16 cellular contexts compared by ENCODE assay signal in the genomic region with DNA sequence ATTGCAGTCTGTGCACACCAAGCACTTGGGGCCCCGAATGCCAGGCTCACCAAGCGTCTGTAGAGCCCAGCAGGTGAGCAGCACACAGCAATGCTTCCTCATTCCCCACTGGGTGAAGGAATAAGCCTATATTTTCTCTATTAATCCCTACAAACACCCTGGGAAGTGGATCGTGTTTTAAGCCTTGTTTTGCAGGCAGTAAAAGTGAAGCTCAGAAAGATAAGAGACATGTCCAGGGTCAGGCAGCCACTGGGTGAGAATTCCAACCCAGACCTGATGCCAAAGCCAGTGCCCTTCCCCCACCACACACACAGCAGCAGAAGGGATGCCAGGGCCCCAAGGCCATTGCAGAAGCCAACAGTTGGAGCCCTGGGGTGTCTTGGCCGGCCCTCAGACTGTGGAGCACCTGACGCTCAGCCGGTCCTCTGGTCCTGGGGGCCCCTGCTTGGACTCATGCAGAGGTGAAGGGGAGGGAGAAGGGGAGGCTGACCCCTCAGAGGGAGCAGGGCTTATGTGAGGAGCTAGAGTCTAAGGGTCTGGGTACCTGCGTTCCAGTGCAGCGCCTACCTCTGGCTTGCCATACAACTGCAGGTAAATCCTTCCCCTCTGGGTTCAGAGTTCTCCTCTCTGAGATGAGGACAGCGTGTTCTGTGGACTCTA. TPM values are rescaled to one million over a fixed set of nuclear protein-coding genes. Genes with fewer than 3 reads are reported as not detected.
DNase-seq lines count a peak whose midpoint lies in the region; ATAC-seq and TF ChIP-seq lines count a peak whose summit lies in the region.
"Had no signal": no experiment of that assay in that cellular context is flagged by ENCODE, and none has a peak within 500 bp of the region (broad histone marks: within the 10 kb centered on the region; RNA-seq: fewer than 3 reads in every experiment).

No MANE protein-coding gene starts in this region.

- DNase-seq in DMS53 (lab: John Stamatoyannopoulos, UW) = peak; percentile 15
- DNase-seq in DMS53 treated with DMSO at 0.1 percent for 48 hours (lab: John Stamatoyannopoulos, UW; ENCODE audit: unreplicated experiment) = no peak
- DNase-seq in breast epithelium (ENCODE audit: low spot score in 2 of 2) = no peak
- DNase-seq in iPS-NIHi11 (ENCODE audit: low spot score) = peak; percentile 67
- no peak for DNase-seq in tibial artery
- no peak for DNase-seq in NAMALWA (ENCODE audit: low spot score)
- no peak for DNase-seq in activated CD4-positive, CD25-positive, alpha-beta regulatory T cell (lab: John Stamatoyannopoulos, UW)
- DNase-seq: DMS153; immature natural killer cell; naive thymus-derived CD8-positive, alpha-beta T cell; NCI-H146; NK-92 treated with Interleukin-12 subunit alpha and Interleukin-12 subunit beta, amount 100 ng/mL, for 24 hours; stimulated activated CD4-positive, alpha-beta T cell treated with anti-CD3 and anti-CD28 coated beads, Interleukin-15, amount 100 ng/mL, for 24 hours had no signal

- H3K36me3 ChIP-seq in breast epithelium (no peaks in the 10 kb centered on the region), tibial artery (no peaks in the 10 kb centered on the region)

- peak overlapping the region; percentile 78 to 83 for H3K27ac ChIP-seq in breast epithelium
- peak overlapping the region; percentile 93 to 100 for H3K27ac ChIP-seq in tibial artery
- H3K27ac ChIP-seq: epithelial cell of prostate had no signal

- H3K4me3 ChIP-seq in breast epithelium = no peak overlapping the region
- no peak overlapping the region for H3K4me3 ChIP-seq in tibial artery

- intact Hi-C loops in breast epithelium (cut with DNase I; ENCODE audit: low total_unique reads) (no loop called here), tibial artery (cut with DNase I; ENCODE audit: low total_unique reads) (no loop called here)

- no peak for TF ChIP-seq POLR2A in breast epithelium (IDR thresholded peaks at IDR 0.05)

- H3K9me3 ChIP-seq in breast epithelium = no peaks in the 10 kb centered on the region
- H3K9me3 ChIP-seq in tibial artery = no peaks in the 10 kb centered on the region

- H3K4me1 ChIP-seq in breast epithelium (peaks cover 10 to 34% of the 10 kb centered on the region in 2 donors), tibial artery (peaks cover 0 to 100% (median 81%) of the 10 kb centered on the region in 4 donors)

- H3K27me3 ChIP-seq in breast epithelium (no peaks in the 10 kb centered on the region), tibial artery (no peaks in the 10 kb centered on the region)

- no peak for ATAC-seq in GM18517 (IDR thresholded peaks at IDR 0.05; ENCODE audit: unreplicated experiment)
- ATAC-seq: naive thymus-derived CD8-positive, alpha-beta T cell had no signal

- TF ChIP-seq CTCF in breast epithelium (IDR thresholded peaks at IDR 0.05) (no peak), tibial artery (IDR thresholded peaks at IDR 0.05) (no peak)

RNA-seq across cellular contexts. Expression of gene SYNPO, which starts 26.3 kb away (rescaled TPM):
- total RNA-seq in breast epithelium = 10 to 100 TPM in 2 of 3 donors, 1 to 10 TPM in 1; 6.3 to 22.4 (median 15.4) TPM
- total RNA-seq: T-helper 1 cell treated with Interleukin-12 subunit alpha and Interleukin-12 subunit beta and Interleukin-4 antibody, amounts not matched to agents 30 ng/mL and 1 ng/mL, for 36 hours had no signal

RNA-seq across cellular contexts. Expression of gene MYOZ3, which starts 46.9 kb away (rescaled TPM):
- total RNA-seq in breast epithelium = under 1 TPM; under 0.01 to 0.33 (median 0.15) TPM
- total RNA-seq: naive thymus-derived CD8-positive, alpha-beta T cell; T-helper 1 cell treated with Interleukin-12 subunit alpha and Interleukin-12 subunit beta and Interleukin-4 antibody, amounts not matched to agents 30 ng/mL and 1 ng/mL, for 36 hours had no signal

Comparison
In these comparisons a context has a peak if more than half of its experiments do, and no peak if none do; other contexts are left out.
1. DNase-seq: peak in DMS53 (single experiment) and iPS-NIHi11 (single experiment); none in DMS53 treated with DMSO at 0.1 percent for 48 hours (single experiment), breast epithelium (0 of 2), tibial artery (0 of 2), NAMALWA (single experiment) and activated CD4-positive, CD25-positive, alpha-beta regulatory T cell (0 of 4).